ENCODE assay signal across 1 cellular context in the genomic region with DNA sequence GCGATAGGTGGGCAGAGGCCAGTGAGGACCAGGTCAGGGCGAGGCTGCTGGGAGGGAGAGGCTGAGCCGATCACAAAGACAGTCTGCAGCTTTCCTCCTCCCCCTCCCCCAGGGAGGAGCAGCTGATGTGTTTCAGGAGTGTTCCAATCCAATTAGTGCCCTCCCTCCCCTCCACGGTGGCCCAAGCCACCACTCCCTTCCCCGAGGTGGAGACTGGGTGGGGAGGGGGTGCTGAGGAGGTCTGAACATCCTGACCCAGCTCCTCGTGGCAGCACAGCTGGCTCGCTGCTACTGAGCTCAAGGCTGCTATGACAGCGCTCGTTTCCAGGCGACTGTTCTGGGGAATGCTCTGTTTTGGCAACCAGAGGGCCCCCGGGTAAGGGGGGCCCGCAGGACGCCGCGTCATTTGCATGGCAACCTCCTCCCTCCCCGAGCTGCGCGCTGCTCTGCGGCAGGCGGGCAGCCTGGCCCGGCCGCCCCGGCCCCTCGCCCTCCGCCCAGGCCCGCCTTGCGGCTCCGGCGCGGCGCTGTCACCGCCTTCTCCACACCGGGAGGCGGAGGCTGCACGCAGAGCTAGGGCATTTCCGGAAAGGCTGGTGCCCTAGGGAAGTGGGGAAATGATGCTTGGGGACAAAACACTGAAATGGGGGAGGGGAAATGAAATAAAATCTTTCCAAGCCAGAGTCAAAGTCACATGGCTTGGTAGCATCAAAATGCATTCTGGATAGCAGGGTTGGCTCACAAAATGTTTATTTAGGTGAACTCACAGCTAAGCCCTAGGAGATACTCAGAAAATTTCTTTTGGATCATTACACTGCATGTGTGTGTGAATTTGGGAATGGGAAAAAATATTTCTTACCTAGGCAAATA.
TF ChIP-seq lines count a peak whose summit lies in the region.

No MANE protein-coding gene starts in this region.

TF ChIP-seq in WTC11, 78 proteins besides CTCF, POLR2A, EP300 and RAD21 (continued from another document):
- TF ChIP-seq ZNF281 (CRISPR knock-in tag; IDR thresholded peaks at IDR 0.05), result peak; percentile 23; the same call in 1 of the 2 replicates
- 0 out of 2 replicates have a peak, but pooled peaks have one; percentile 62 for TF ChIP-seq KAT7 (CRISPR knock-in tag; IDR thresholded peaks at IDR 0.05; ENCODE audit: borderline replicate concordance)
- peak; percentile 81 for TF ChIP-seq ZNF423 (CRISPR knock-in tag; IDR thresholded peaks at IDR 0.05)
- no peak for TF ChIP-seq CBFB (CRISPR knock-in tag; IDR thresholded peaks at IDR 0.05; ENCODE audit: low read depth)
- TF ChIP-seq, protein P1, sequence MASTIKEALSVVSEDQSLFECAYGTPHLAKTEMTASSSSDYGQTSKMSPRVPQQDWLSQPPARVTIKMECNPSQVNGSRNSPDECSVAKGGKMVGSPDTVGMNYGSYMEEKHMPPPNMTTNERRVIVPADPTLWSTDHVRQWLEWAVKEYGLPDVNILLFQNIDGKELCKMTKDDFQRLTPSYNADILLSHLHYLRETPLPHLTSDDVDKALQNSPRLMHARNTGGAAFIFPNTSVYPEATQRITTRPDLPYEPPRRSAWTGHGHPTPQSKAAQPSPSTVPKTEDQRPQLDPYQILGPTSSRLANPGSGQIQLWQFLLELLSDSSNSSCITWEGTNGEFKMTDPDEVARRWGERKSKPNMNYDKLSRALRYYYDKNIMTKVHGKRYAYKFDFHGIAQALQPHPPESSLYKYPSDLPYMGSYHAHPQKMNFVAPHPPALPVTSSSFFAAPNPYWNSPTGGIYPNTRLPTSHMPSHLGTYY (CRISPR knock-in tag; IDR thresholded peaks at IDR 0.05), result no peak
- TF ChIP-seq ZNF532 (CRISPR knock-in tag; IDR thresholded peaks at IDR 0.05; ENCODE audit: borderline replicate concordance), result peak; percentile 43; the same call in 1 of the 2 replicates
- TF ChIP-seq ZNF416 (CRISPR knock-in tag; IDR thresholded peaks at IDR 0.05), result peak; percentile 8; the same call in 1 of the 2 replicates
- no peak for TF ChIP-seq NFYB (CRISPR knock-in tag; conservative IDR thresholded peaks at IDR 0.05; ENCODE audit: low read depth)
- peak; percentile 62 for TF ChIP-seq SP1 (CRISPR knock-in tag; conservative IDR thresholded peaks at IDR 0.05)
- TF ChIP-seq ZNF121 (CRISPR knock-in tag; IDR thresholded peaks at IDR 0.05), result peak; percentile 48; the same call in 1 of the 2 replicates
- TF ChIP-seq MAX (CRISPR knock-in tag; IDR thresholded peaks at IDR 0.05), result peak; percentile 59; the same call in 1 of the 2 replicates
- no peak for TF ChIP-seq SOX15 (CRISPR knock-in tag; IDR thresholded peaks at IDR 0.05)
- TF ChIP-seq NFATC4 (CRISPR knock-in tag; IDR thresholded peaks at IDR 0.05), result 0 out of 2 replicates have a peak, but pooled peaks have one; percentile 52
- TF ChIP-seq TEAD1 (CRISPR knock-in tag; IDR thresholded peaks at IDR 0.05), result 0 out of 2 replicates have a peak, but pooled peaks have one; percentile 62
- peak; percentile 63; the same call in 1 of the 2 replicates for TF ChIP-seq ETV6 (CRISPR knock-in tag; IDR thresholded peaks at IDR 0.05)
- peak; percentile 80; the same call in 1 of the 2 replicates for TF ChIP-seq FOXP1 (CRISPR knock-in tag; IDR thresholded peaks at IDR 0.05; ENCODE audit: borderline replicate concordance)
